ENCODE assay signal across 8 cellular contexts in the genomic region with DNA sequence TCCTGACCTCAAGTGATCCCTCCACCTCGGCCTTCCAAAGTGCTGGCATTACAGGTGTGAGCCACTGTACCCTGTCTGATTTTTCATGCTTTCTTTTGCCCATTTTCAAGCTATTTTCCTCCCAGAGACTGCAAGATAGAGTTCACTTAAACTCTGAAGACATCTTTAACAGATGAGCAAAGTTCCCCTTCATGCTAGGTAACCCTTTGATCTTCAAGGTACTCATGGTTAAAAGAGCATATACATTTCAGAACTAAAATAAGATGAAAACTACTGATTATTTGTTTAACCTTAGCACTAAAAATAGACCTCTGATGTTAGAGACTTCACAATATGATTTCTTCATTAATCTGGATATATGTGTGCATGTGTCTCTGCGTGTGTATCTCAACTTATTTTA.
DNase-seq lines count a peak whose midpoint lies in the region; ATAC-seq and TF ChIP-seq lines count a peak whose summit lies in the region.
"Not testable (repeated sequence)": the region's sequence is repeated elsewhere in the genome, so short reads cannot be mapped to it uniquely, and the experiment has no call there.

No MANE protein-coding gene starts in this region.

- not testable (repeated sequence) for H3K4me1 ChIP-seq in OCI-LY3 (ENCODE audit: low read length)

- H3K9me3 ChIP-seq in OCI-LY3 (ENCODE audit: insufficient read depth, low read length): not testable (repeated sequence)

- not testable (repeated sequence) for TF ChIP-seq CTCF in GM10266 (IDR thresholded peaks at IDR 0.05; ENCODE audit: control insufficient read depth, insufficient read depth, low read depth, missing control alignments); OCI-LY3 (IDR thresholded peaks at IDR 0.05; ENCODE audit: low read depth, low read length)

- H3K36me3 ChIP-seq in OCI-LY3 (replicated peaks; ENCODE audit: low read depth, low read length): not testable (repeated sequence)

- DNase-seq in GM10266 (ENCODE audit: extremely low spot score): peak; percentile 1

- not testable (repeated sequence) for H3K4me3 ChIP-seq in OCI-LY3 (ENCODE audit: low read length)

- not testable (repeated sequence) for H3K79me2 ChIP-seq in OCI-LY3 (ENCODE audit: low read length)

- H2AFZ ChIP-seq in OCI-LY3 (ENCODE audit: low read depth, low read length): 0 out of 2 replicates have a peak overlapping the region, but pooled peaks have one; percentile 40

- not testable (repeated sequence) for H4K20me1 ChIP-seq in OCI-LY3 (ENCODE audit: insufficient read depth, low read length)

- ATAC-seq in GM18861 (IDR thresholded peaks at IDR 0.05; ENCODE audit: unreplicated experiment) (peak; percentile 18), GM19351 (IDR thresholded peaks at IDR 0.05; ENCODE audit: unreplicated experiment) (peak; percentile 39), GM21515 (IDR thresholded peaks at IDR 0.05; ENCODE audit: unreplicated experiment) (peak; percentile 19), HG02623 (IDR thresholded peaks at IDR 0.05; ENCODE audit: unreplicated experiment) (peak; percentile 11), HG03039 (IDR thresholded peaks at IDR 0.05; ENCODE audit: unreplicated experiment) (peak; percentile 17), HG03378 (IDR thresholded peaks at IDR 0.05; ENCODE audit: unreplicated experiment) (peak; percentile 6)

- H3K4me2 ChIP-seq in OCI-LY3 (ENCODE audit: low read length): not testable (repeated sequence)

- H3K27ac ChIP-seq in OCI-LY3 (ENCODE audit: low read length): not testable (repeated sequence)

- H3K9ac ChIP-seq in OCI-LY3 (ENCODE audit: low read length): not testable (repeated sequence)

- H3K27me3 ChIP-seq in OCI-LY3 (ENCODE audit: low read depth, low read length): not testable (repeated sequence)
